ENCODE assay signal across 8 cellular contexts in genomic region chr12:32897276-32897615, GRCh38. TPM values are rescaled to one million over a fixed set of nuclear protein-coding genes. Genes with fewer than 3 reads are reported as not detected.
DNase-seq lines count a peak whose midpoint lies in the region; ATAC-seq and TF ChIP-seq lines count a peak whose summit lies in the region.

No MANE protein-coding gene starts in this region.

- no peak for ATAC-seq in CD4-positive, CD25-positive, alpha-beta regulatory T cell (ENCODE audit: low read depth in 2 of 2)
- ATAC-seq in GM21381 (IDR thresholded peaks at IDR 0.05; ENCODE audit: unreplicated experiment) (no peak), GM18870 (IDR thresholded peaks at IDR 0.05; ENCODE audit: unreplicated experiment) (no peak)

- peak overlapping the region; percentile 92 for H2AFZ ChIP-seq in neural progenitor cell (replicated peaks)

- peaks cover 26% of the 10 kb centered on the region for H3K27me3 ChIP-seq in CD4-positive, CD25-positive, alpha-beta regulatory T cell (ENCODE audit: control insufficient read depth, insufficient read depth, low read length)
- no peaks in the 10 kb centered on the region for H3K27me3 ChIP-seq in endodermal cell (ENCODE audit: control insufficient read depth, insufficient read depth, low read length, poor library complexity, severe bottlenecking)
- peaks cover 24% of the 10 kb centered on the region for H3K27me3 ChIP-seq in neural progenitor cell
- H3K27me3 ChIP-seq in thyroid gland = peaks cover 31% of the 10 kb centered on the region

- H3K4me2 ChIP-seq in neural progenitor cell = peak overlapping the region; percentile 94

- TF ChIP-seq POLR2A in thyroid gland (IDR thresholded peaks at IDR 0.05) = no peak

- H4K20me1 ChIP-seq in neural progenitor cell (ENCODE audit: low read depth) = no peaks in the 10 kb centered on the region

- WGBS in endodermal cell (ENCODE audit: insufficient coverage in 1 of 2, insufficient read length in 1 of 2), 2 experiments = 6 to 19% methylated on average over 5 to 6 of the region's 6 CpGs
- 2% methylated on average over 6 of the region's 6 CpGs for WGBS in thyroid gland, 2 donors

- H3K4me3 Mint-ChIP-seq in CD4-positive, CD25-positive, alpha-beta regulatory T cell = peak overlapping the region; percentile 33 to 68 (median 60)
- H3K4me3 Mint-ChIP-seq in endodermal cell (peak overlapping the region; percentile 71), neural progenitor cell (peak overlapping the region; percentile 86)

- H3K27ac Mint-ChIP-seq in CD4-positive, CD25-positive, alpha-beta regulatory T cell = no peak overlapping the region
- peak overlapping the region; percentile 78 for H3K27ac Mint-ChIP-seq in endodermal cell
- H3K27ac Mint-ChIP-seq in neural progenitor cell = no peak overlapping the region

- peaks cover 7% of the 10 kb centered on the region for H3K4me1 ChIP-seq in CD4-positive, CD25-positive, alpha-beta regulatory T cell (ENCODE audit: control insufficient read depth, insufficient read depth, low read length, poor library complexity, severe bottlenecking)
- H3K4me1 ChIP-seq in endodermal cell (ENCODE audit: control insufficient read depth, insufficient read depth, low read length) = no peaks in the 10 kb centered on the region
- H3K4me1 ChIP-seq in neural progenitor cell = peaks cover 21% of the 10 kb centered on the region
- H3K4me1 ChIP-seq in thyroid gland = peaks cover 6 to 24% of the 10 kb centered on the region in 2 donors

- peaks cover 0 to 5% (median 0%) of the 10 kb centered on the region in 7 donors for H3K9me3 Mint-ChIP-seq in CD4-positive, CD25-positive, alpha-beta regulatory T cell
- no peaks in the 10 kb centered on the region for H3K9me3 Mint-ChIP-seq in endodermal cell
- no peaks in the 10 kb centered on the region for H3K9me3 Mint-ChIP-seq in neural progenitor cell

- no peaks in the 10 kb centered on the region for H3F3A ChIP-seq in neural progenitor cell (ENCODE audit: low read depth)

- H3K27ac ChIP-seq in CD4-positive, CD25-positive, alpha-beta regulatory T cell (ENCODE audit: insufficient read depth, low read length, poor library complexity, severe bottlenecking) = no peak overlapping the region
- no peak overlapping the region for H3K27ac ChIP-seq in endodermal cell (ENCODE audit: low read depth, low read length)
- H3K27ac ChIP-seq in neural progenitor cell = no peak overlapping the region
- H3K27ac ChIP-seq in thyroid gland = peak overlapping the region in 1 of 3 donors; percentile 35

- peaks cover 5 to 15% (median 11%) of the 10 kb centered on the region in 4 donors for H3K4me1 Mint-ChIP-seq in CD4-positive, CD25-positive, alpha-beta regulatory T cell
- H3K4me1 Mint-ChIP-seq in endodermal cell (peaks cover 51% of the 10 kb centered on the region), neural progenitor cell (peaks cover 24% of the 10 kb centered on the region)

- H3K9ac ChIP-seq in endodermal cell (ENCODE audit: extremely low read depth, low read length, poor library complexity, severe bottlenecking) = peak overlapping the region; percentile 26
- no peak overlapping the region for H3K9ac ChIP-seq in neural progenitor cell

- no peaks in the 10 kb centered on the region for H3K36me3 ChIP-seq in CD4-positive, CD25-positive, alpha-beta regulatory T cell (ENCODE audit: control insufficient read depth, insufficient read depth, low read length)
- H3K36me3 ChIP-seq in endodermal cell (ENCODE audit: control insufficient read depth, insufficient read depth, low read length) (no peaks in the 10 kb centered on the region), neural progenitor cell (no peaks in the 10 kb centered on the region), thyroid gland (no peaks in the 10 kb centered on the region)

- H3K9me3 ChIP-seq in CD4-positive, CD25-positive, alpha-beta regulatory T cell (ENCODE audit: control insufficient read depth in 2 of 2, low read length in 2 of 2) = no peaks in the 10 kb centered on the region
- H3K9me3 ChIP-seq in endodermal cell (ENCODE audit: control insufficient read depth, low read length) (no peaks in the 10 kb centered on the region), neural progenitor cell (ENCODE audit: low read depth) (no peaks in the 10 kb centered on the region), thyroid gland (no peaks in the 10 kb centered on the region)

- H3K79me2 ChIP-seq in neural progenitor cell (ENCODE audit: low read depth) = peaks cover 3% of the 10 kb centered on the region

- H3K4me3 ChIP-seq in CD4-positive, CD25-positive, alpha-beta regulatory T cell (ENCODE audit: low read depth, low read length) = no peak overlapping the region
- peak overlapping the region; percentile 94 for H3K4me3 ChIP-seq in endodermal cell (ENCODE audit: low read length)
- H3K4me3 ChIP-seq in neural progenitor cell = peak overlapping the region; percentile 91
- H3K4me3 ChIP-seq in thyroid gland (replicated peaks in 1 of 3) = peak overlapping the region in 1 of 3 donors; percentile 27

- H3K27me3 Mint-ChIP-seq in CD4-positive, CD25-positive, alpha-beta regulatory T cell = peaks cover 65% of the 10 kb centered on the region
- H3K27me3 Mint-ChIP-seq in endodermal cell (ENCODE audit: insufficient read depth) = peaks cover 2% of the 10 kb centered on the region
- H3K27me3 Mint-ChIP-seq in neural progenitor cell (ENCODE audit: insufficient read depth, low read depth) = peaks cover 11% of the 10 kb centered on the region

- TF ChIP-seq CTCF in endodermal cell (conservative IDR thresholded peaks at IDR 0.05) (no peak), neural progenitor cell (IDR thresholded peaks at IDR 0.05) (no peak), thyroid gland (IDR thresholded peaks at IDR 0.05) (no peak)

- intact Hi-C loops in thyroid gland (cut with DNase I) = no loop called here

- DNase-seq in CD4-positive, CD25-positive, alpha-beta regulatory T cell = no peak
- DNase-seq in OCI-M1 (lab: John Stamatoyannopoulos, UW) (peak; percentile 53), endodermal cell (no peak), neural progenitor cell (ENCODE audit: low spot score) (no peak), inferior parietal cortex (ENCODE audit: extremely low spot score) (no peak), thyroid gland (no peak)

- no peaks in the 10 kb centered on the region for H3K36me3 Mint-ChIP-seq in CD4-positive, CD25-positive, alpha-beta regulatory T cell
- H3K36me3 Mint-ChIP-seq in endodermal cell (ENCODE audit: low read depth) = peaks cover 2% of the 10 kb centered on the region
- H3K36me3 Mint-ChIP-seq in neural progenitor cell = no peaks in the 10 kb centered on the region

RNA-seq across cellular contexts. Expression of gene PKP2, which starts 0.7 kb away (rescaled TPM):
- 0.69 TPM for total RNA-seq in CD4-positive, CD25-positive, alpha-beta regulatory T cell
- polyA plus RNA-seq in CD4-positive, CD25-positive, alpha-beta regulatory T cell = under 1 TPM in 1 of 4 donors, not detected in 3; 0.05 TPM
- total RNA-seq in endodermal cell = 100 to 1,000 TPM in 1 of 2 donors, 10 to 100 TPM in 1; 62.5 to 124 TPM
- polyA plus RNA-seq in endodermal cell (2013, experiment 1 of 2) = 18.1 TPM
- polyA plus RNA-seq in endodermal cell (2013, experiment 2 of 2) = 20.5 TPM
- 10.6 and 11.1 TPM in 2 replicates for total RNA-seq in neural progenitor cell (ENCODE audit: low replicate concordance)
- total RNA-seq in thyroid gland = under 1 TPM; 0.27 to 0.92 (median 0.55) TPM
